ENCODE assay signal across 8 cellular contexts in the genomic region with DNA sequence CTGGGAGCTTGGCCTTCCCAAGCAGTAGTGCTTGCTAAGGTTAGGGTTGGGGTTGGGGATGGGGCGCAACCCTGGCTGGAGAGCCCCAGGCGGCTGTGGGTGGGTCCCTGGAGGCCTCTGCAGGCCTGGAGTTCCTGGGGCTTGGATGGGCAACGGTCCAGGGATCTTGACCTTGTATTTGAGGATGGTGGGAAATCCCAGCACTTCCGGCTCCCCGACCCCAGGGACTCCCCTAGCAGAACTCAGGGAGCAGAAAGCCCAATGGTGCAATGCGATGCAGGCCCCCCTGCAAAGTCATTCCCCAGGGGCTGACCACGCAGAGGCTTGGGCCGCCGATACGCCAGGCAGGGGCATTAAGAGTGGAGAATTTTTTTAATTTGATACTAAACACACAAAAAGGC. TPM values are rescaled to one million over a fixed set of nuclear protein-coding genes. Genes with fewer than 3 reads are reported as not detected.
DNase-seq lines count a peak whose midpoint lies in the region; ATAC-seq and TF ChIP-seq lines count a peak whose summit lies in the region.

No MANE protein-coding gene starts in this region.

- TF ChIP-seq CTCF in BJ (IDR thresholded peaks at IDR 0.05; ENCODE audit: insufficient read depth, low read depth, low read length) (no peak), OCI-LY3 (IDR thresholded peaks at IDR 0.05; ENCODE audit: low read depth, low read length) (no peak), endodermal cell (conservative IDR thresholded peaks at IDR 0.05) (no peak), natural killer cell (IDR thresholded peaks at IDR 0.05) (no peak), GM20000 (IDR thresholded peaks at IDR 0.05; ENCODE audit: extremely low read depth, missing control alignments) (no peak)

- H3K27me3 ChIP-seq in BJ (ENCODE audit: control insufficient read depth, insufficient read depth, low read length) (no peaks in the 10 kb centered on the region), OCI-LY3 (ENCODE audit: low read depth, low read length) (peaks cover 10% of the 10 kb centered on the region), endodermal cell (ENCODE audit: control insufficient read depth, insufficient read depth, low read length, poor library complexity, severe bottlenecking) (peaks cover 39% of the 10 kb centered on the region)

- POLR2A ChIA-PET in BJ (lab: Charles Lee) = no interaction called here

- H3K9me3 Mint-ChIP-seq in endodermal cell (no peaks in the 10 kb centered on the region), natural killer cell (no peaks in the 10 kb centered on the region)

- intact Hi-C loops in natural killer cell (cut with micrococcal nuclease) = no loop called here

- H4K20me1 ChIP-seq in OCI-LY3 (ENCODE audit: insufficient read depth, low read length) = no peaks in the 10 kb centered on the region

- peak overlapping the region; percentile 90 for H3K9ac ChIP-seq in OCI-LY3 (ENCODE audit: low read length)
- H3K9ac ChIP-seq in endodermal cell (ENCODE audit: extremely low read depth, low read length, poor library complexity, severe bottlenecking) = peak overlapping the region; percentile 41

- no peak overlapping the region for H2AFZ ChIP-seq in OCI-LY3 (ENCODE audit: low read depth, low read length)

- WGBS in endodermal cell (ENCODE audit: insufficient coverage in 1 of 2, insufficient read length in 1 of 2), 2 experiments = 81 to 95% methylated on average over 3 to 10 of the region's 10 CpGs

- H3K4me3 Mint-ChIP-seq in endodermal cell (peak overlapping the region; percentile 77), natural killer cell (peak overlapping the region; percentile 92)

- H3K4me1 Mint-ChIP-seq in endodermal cell = peaks cover 6% of the 10 kb centered on the region
- H3K4me1 Mint-ChIP-seq in natural killer cell = peaks cover 6 to 17% of the 10 kb centered on the region in 2 donors

- H3K4me3 ChIP-seq in BJ (ENCODE audit: low read depth, low read length) = peak overlapping the region; percentile 50; the same call in 1 of the 2 replicates
- peak overlapping the region; percentile 90 for H3K4me3 ChIP-seq in OCI-LY3 (ENCODE audit: low read length)
- H3K4me3 ChIP-seq in endodermal cell (ENCODE audit: low read length) = peak overlapping the region; percentile 86

- H3K27ac ChIP-seq in OCI-LY3 (ENCODE audit: low read length) (no peak overlapping the region), endodermal cell (ENCODE audit: low read depth, low read length) (no peak overlapping the region)

- H3K27ac Mint-ChIP-seq in endodermal cell (peak overlapping the region; percentile 87), natural killer cell (peak overlapping the region; percentile 21 to 84)

- ATAC-seq in natural killer cell = no peak

- H3K4me1 ChIP-seq in OCI-LY3 (ENCODE audit: low read length) (peaks cover 13% of the 10 kb centered on the region), endodermal cell (ENCODE audit: control insufficient read depth, insufficient read depth, low read length) (no peaks in the 10 kb centered on the region)

- H3K27me3 Mint-ChIP-seq in endodermal cell (ENCODE audit: insufficient read depth) (peaks cover 39% of the 10 kb centered on the region), natural killer cell (ENCODE audit: low read depth in 2 of 2) (peaks cover 30 to 36% of the 10 kb centered on the region in 2 donors)

- H3K36me3 Mint-ChIP-seq in endodermal cell (ENCODE audit: low read depth) (no peaks in the 10 kb centered on the region), natural killer cell (no peaks in the 10 kb centered on the region)

- no peaks in the 10 kb centered on the region for H3K79me2 ChIP-seq in OCI-LY3 (ENCODE audit: low read length)

- H3K9me3 ChIP-seq in OCI-LY3 (ENCODE audit: insufficient read depth, low read length) (no peaks in the 10 kb centered on the region), endodermal cell (ENCODE audit: control insufficient read depth, low read length) (no peaks in the 10 kb centered on the region)

- no peaks in the 10 kb centered on the region for H3K36me3 ChIP-seq in BJ (ENCODE audit: control insufficient read depth, insufficient read depth, low read length)
- no peaks in the 10 kb centered on the region for H3K36me3 ChIP-seq in OCI-LY3 (replicated peaks; ENCODE audit: low read depth, low read length)
- H3K36me3 ChIP-seq in endodermal cell (ENCODE audit: control insufficient read depth, insufficient read depth, low read length) = no peaks in the 10 kb centered on the region

- CTCF ChIA-PET in BJ (lab: Yijun Ruan, JAX) = interaction anchor here (0.9 to 5.0 kb wide), 11 partner anchors 8 to 353 kb away, joined by 3 to 72 read pairs (median 4); no protein-coding TSS in a partner anchor

- DNase-seq in BJ (ENCODE audit: low read depth) (no peak), endodermal cell (no peak), natural killer cell (no peak), GM20000 (ENCODE audit: low spot score) (no peak), KG1 (lab: John Stamatoyannopoulos, UW) (no peak), CD1c-positive myeloid dendritic cell (ENCODE audit: extremely low spot score) (no peak)
- no peak for DNase-seq in effector CD8-positive, alpha-beta T cell (lab: John Stamatoyannopoulos, UW)

- peak overlapping the region; percentile 93 for H3K4me2 ChIP-seq in OCI-LY3 (ENCODE audit: low read length)

RNA-seq across cellular contexts. Expression of gene MLPH, which starts 12.5 kb away (rescaled TPM):
- polyA plus RNA-seq in BJ (2011; rRNA removed) = 16.1 and 18.5 TPM in 2 replicates
- polyA minus RNA-seq in BJ (2011; rRNA and poly(A)+ RNA removed) = 24.0 and 40.3 TPM in 2 replicates
- total RNA-seq in endodermal cell (1 to 10 TPM in 1 of 2 donors, under 1 TPM in 1; 0.75 to 1.0 TPM), natural killer cell (not detected)
- 1.1 TPM for polyA plus RNA-seq in endodermal cell (2013, experiment 1 of 2)
- polyA plus RNA-seq in endodermal cell (2013, experiment 2 of 2) = 0.58 TPM
